34 cellular contexts compared by ENCODE assay signal in genomic region chrX:7100022-7100421, GRCh38.
"Had no signal": no experiment of that assay in that cellular context is flagged by ENCODE, and none has a peak within 500 bp of the region (broad histone marks: within the 10 kb centered on the region; RNA-seq: fewer than 3 reads in every experiment).

No MANE protein-coding gene starts in this region.

- ATAC-seq: activated CD8-positive, alpha-beta T cell treated with anti-CD3 and anti-CD28 coated beads for 36 hours; activated T-cell treated with anti-CD3 and anti-CD28 coated beads, Interleukin-2, amount 50 U/mL, for 72 hours; activated T-helper 17 cell treated with anti-CD3 and anti-CD28 coated beads, Interleukin-2, amount 50 U/mL, for 72 hours; body of pancreas; Right ventricle myocardium inferior; SK-N-SH treated with all-trans-retinoic acid at 6 μM for 48 hours; T-cell had no signal

- H3K27ac ChIP-seq: adrenal gland, body of pancreas, breast epithelium, PC-9, RWPE1, WERI-Rb-1 had no signal

- H2AFZ ChIP-seq: PC-9 had no signal

- H3K27me3 Mint-ChIP-seq: activated CD4-positive, alpha-beta T cell treated with anti-CD3 and anti-CD28 coated beads, Interleukin-2, amount 10 ng/mL, durations not matched to agents 24 days and 14 days; activated CD8-positive, alpha-beta T cell treated with anti-CD3 and anti-CD28 coated beads for 36 hours; activated T-helper 17 cell treated with anti-CD3 and anti-CD28 coated beads, Interleukin-2, amount 50 U/mL, for 72 hours; T-cell had no signal

- H3K27me3 ChIP-seq: adrenal gland, body of pancreas, breast epithelium, MG63 had no signal

- H3K4me3 ChIP-seq: adrenal gland, body of pancreas, breast epithelium, MG63, PC-9 had no signal

- H3K9me3 ChIP-seq: adrenal gland, body of pancreas, breast epithelium, MG63 had no signal

- H3K4me1 Mint-ChIP-seq: activated CD4-positive, alpha-beta T cell treated with anti-CD3 and anti-CD28 coated beads, Interleukin-2, amount 10 ng/mL, durations not matched to agents 24 days and 14 days; activated T-helper 17 cell treated with anti-CD3 and anti-CD28 coated beads, Interleukin-2, amount 50 U/mL, for 72 hours had no signal

- H3K4me3 Mint-ChIP-seq: activated CD4-positive, alpha-beta T cell treated with anti-CD3 and anti-CD28 coated beads, Interleukin-2, amount 10 ng/mL, durations not matched to agents 24 days and 14 days; activated CD8-positive, alpha-beta T cell treated with anti-CD3 and anti-CD28 coated beads for 36 hours; activated T-cell treated with anti-CD3 and anti-CD28 coated beads, Interleukin-2, amount 50 U/mL, for 72 hours; activated T-helper 17 cell treated with anti-CD3 and anti-CD28 coated beads, Interleukin-2, amount 50 U/mL, for 72 hours; T-cell had no signal

- H3K4me2 ChIP-seq: PC-9 had no signal

- H3K36me3 ChIP-seq: adrenal gland, breast epithelium had no signal

- H3K27ac Mint-ChIP-seq: activated CD4-positive, alpha-beta T cell treated with anti-CD3 and anti-CD28 coated beads, Interleukin-2, amount 10 ng/mL, durations not matched to agents 24 days and 14 days; activated CD8-positive, alpha-beta T cell treated with anti-CD3 and anti-CD28 coated beads for 36 hours; activated T-cell treated with anti-CD3 and anti-CD28 coated beads, Interleukin-2, amount 50 U/mL, for 72 hours; activated T-helper 17 cell treated with anti-CD3 and anti-CD28 coated beads, Interleukin-2, amount 50 U/mL, for 72 hours; T-cell had no signal

- H3K9me3 Mint-ChIP-seq: activated CD4-positive, alpha-beta T cell treated with anti-CD3 and anti-CD28 coated beads, Interleukin-2, amount 10 ng/mL, durations not matched to agents 24 days and 14 days; activated CD8-positive, alpha-beta T cell treated with anti-CD3 and anti-CD28 coated beads for 36 hours; activated T-helper 17 cell treated with anti-CD3 and anti-CD28 coated beads, Interleukin-2, amount 50 U/mL, for 72 hours; T-cell had no signal

- DNase-seq: activated CD4-positive, alpha-beta T cell treated with anti-CD3 and anti-CD28 coated beads, Interleukin-2, amount 10 ng/mL, durations not matched to agents 24 days and 14 days; activated CD4-positive, alpha-beta T cell treated with anti-CD3 and anti-CD28 coated beads, Interleukin-2, amount 50 U/mL, for 4 hours; activated CD8-positive, alpha-beta T cell treated with anti-CD3 and anti-CD28 coated beads for 36 hours; activated effector memory CD4-positive, alpha-beta T cell treated with anti-CD3 and anti-CD28 coated beads, Interleukin-2, amount 50 U/mL, for 16 hours; activated naive CD4-positive, alpha-beta T cell; activated naive CD4-positive, alpha-beta T cell treated with anti-CD3 and anti-CD28 coated beads, Interleukin-2, amount 50 U/mL, for 16 hours; activated T-cell treated with anti-CD3 and anti-CD28 coated beads, Interleukin-2, amount 50 U/mL, for 1 hour; activated T-cell treated with anti-CD3 and anti-CD28 coated beads, Interleukin-2, amount 50 U/mL, for 72 hours; adrenal gland; body of pancreas; Kasumi-1; MG63; MV-4-11; NCI-H1092; NCI-H1436 treated with DMSO at 0.1 percent for 48 hours; NCI-H1694 treated with DMSO at 0.1 percent for 48 hours; NCI-H2029 treated with DMSO at 0.1 percent for 48 hours; NCI-H2107; NCI-H2171; NCI-H510A; NCI-H526; NCI-H748 treated with DMSO at 0.1 percent for 48 hours; NK-92 treated with Interleukin-12 subunit alpha and Interleukin-12 subunit beta, amount 100 ng/mL, for 24 hours; PC-9; SIG-M5; T-cell; T-helper 2 cell; T1000; WERI-Rb-1 had no signal

- H3K4me1 ChIP-seq: adrenal gland, body of pancreas, breast epithelium had no signal
